Comparison of ENCODE assay signal across 1 cellular context in genomic region chr1:1471389-1472045, GRCh38.
TF ChIP-seq lines count a peak whose summit lies in the region.

A gene with protein sequence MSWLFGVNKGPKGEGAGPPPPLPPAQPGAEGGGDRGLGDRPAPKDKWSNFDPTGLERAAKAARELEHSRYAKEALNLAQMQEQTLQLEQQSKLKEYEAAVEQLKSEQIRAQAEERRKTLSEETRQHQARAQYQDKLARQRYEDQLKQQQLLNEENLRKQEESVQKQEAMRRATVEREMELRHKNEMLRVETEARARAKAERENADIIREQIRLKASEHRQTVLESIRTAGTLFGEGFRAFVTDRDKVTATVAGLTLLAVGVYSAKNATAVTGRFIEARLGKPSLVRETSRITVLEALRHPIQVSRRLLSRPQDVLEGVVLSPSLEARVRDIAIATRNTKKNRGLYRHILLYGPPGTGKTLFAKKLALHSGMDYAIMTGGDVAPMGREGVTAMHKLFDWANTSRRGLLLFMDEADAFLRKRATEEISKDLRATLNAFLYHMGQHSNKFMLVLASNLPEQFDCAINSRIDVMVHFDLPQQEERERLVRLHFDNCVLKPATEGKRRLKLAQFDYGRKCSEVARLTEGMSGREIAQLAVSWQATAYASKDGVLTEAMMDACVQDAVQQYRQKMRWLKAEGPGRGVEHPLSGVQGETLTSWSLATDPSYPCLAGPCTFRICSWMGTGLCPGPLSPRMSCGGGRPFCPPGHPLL (plus strand): TSS chr1:1471765. CDS start chr1:1471885, 120 bp downstream.

TF ChIP-seq in GM12878, 131 proteins besides CTCF, POLR2A, EP300 and RAD21 (continued from another document):
- TF ChIP-seq MEF2A (IDR thresholded peaks at IDR 0.05; ENCODE audit: insufficient read depth, low read depth, low read length) (no peak), TCF7 (IDR thresholded peaks at IDR 0.05; ENCODE audit: borderline replicate concordance) (no peak), RB1 (IDR thresholded peaks at IDR 0.05; ENCODE audit: borderline replicate concordance) (peak; percentile 91), IKZF2 (IDR thresholded peaks at IDR 0.05) (0 out of 4 replicates have a peak, but pooled peaks of 1 of the 2 experiments have one; percentile 15), CHD1 (IDR thresholded peaks at IDR 0.05; ENCODE audit: low read depth, low read length) (no peak)
- TF ChIP-seq, protein P1, sequence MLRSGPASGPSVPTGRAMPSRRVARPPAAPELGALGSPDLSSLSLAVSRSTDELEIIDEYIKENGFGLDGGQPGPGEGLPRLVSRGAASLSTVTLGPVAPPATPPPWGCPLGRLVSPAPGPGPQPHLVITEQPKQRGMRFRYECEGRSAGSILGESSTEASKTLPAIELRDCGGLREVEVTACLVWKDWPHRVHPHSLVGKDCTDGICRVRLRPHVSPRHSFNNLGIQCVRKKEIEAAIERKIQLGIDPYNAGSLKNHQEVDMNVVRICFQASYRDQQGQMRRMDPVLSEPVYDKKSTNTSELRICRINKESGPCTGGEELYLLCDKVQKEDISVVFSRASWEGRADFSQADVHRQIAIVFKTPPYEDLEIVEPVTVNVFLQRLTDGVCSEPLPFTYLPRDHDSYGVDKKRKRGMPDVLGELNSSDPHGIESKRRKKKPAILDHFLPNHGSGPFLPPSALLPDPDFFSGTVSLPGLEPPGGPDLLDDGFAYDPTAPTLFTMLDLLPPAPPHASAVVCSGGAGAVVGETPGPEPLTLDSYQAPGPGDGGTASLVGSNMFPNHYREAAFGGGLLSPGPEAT (IDR thresholded peaks at IDR 0.05; ENCODE audit: low read depth): peak; percentile 84
- TF ChIP-seq, protein P2, sequence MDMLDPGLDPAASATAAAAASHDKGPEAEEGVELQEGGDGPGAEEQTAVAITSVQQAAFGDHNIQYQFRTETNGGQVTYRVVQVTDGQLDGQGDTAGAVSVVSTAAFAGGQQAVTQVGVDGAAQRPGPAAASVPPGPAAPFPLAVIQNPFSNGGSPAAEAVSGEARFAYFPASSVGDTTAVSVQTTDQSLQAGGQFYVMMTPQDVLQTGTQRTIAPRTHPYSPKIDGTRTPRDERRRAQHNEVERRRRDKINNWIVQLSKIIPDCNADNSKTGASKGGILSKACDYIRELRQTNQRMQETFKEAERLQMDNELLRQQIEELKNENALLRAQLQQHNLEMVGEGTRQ (IDR thresholded peaks at IDR 0.05; ENCODE audit: borderline replicate concordance, low read depth, low read length): no peak; the same call in 1 of the 2 replicates
